Comparison of ENCODE assay signal across 1 cellular context in the genomic region with DNA sequence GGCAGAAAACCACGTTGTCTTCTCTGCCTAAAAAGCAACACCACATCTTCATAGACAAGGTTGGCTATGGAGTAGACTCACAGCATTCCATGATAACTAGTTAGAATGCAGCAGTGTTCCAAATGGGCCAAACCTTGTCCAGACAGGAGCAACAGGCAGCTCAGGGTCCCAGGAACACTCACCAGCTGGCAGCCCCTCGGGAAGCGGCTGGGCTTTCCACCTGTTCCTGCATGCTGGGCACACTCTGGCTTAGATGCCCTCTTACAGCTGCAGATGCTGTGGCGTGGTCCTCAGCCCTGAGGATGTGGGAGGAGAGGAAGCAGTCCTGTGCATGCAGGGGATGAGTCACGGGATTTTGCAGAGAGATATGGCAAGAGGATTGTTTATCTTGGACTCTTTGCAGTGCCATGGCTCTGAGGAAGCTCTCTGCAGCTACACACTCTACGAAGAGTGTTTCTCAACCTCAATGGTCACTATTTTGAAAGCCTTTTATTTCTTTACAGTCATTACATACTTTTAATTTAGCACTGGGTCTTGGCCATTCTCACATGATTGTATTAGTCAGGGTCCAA.
TF ChIP-seq lines count a peak whose summit lies in the region.

No MANE protein-coding gene starts in this region.

TF ChIP-seq in K562, 482 proteins besides CTCF, POLR2A, EP300 and RAD21 (continued from another document and continues in another):
- TF ChIP-seq, protein P1, sequence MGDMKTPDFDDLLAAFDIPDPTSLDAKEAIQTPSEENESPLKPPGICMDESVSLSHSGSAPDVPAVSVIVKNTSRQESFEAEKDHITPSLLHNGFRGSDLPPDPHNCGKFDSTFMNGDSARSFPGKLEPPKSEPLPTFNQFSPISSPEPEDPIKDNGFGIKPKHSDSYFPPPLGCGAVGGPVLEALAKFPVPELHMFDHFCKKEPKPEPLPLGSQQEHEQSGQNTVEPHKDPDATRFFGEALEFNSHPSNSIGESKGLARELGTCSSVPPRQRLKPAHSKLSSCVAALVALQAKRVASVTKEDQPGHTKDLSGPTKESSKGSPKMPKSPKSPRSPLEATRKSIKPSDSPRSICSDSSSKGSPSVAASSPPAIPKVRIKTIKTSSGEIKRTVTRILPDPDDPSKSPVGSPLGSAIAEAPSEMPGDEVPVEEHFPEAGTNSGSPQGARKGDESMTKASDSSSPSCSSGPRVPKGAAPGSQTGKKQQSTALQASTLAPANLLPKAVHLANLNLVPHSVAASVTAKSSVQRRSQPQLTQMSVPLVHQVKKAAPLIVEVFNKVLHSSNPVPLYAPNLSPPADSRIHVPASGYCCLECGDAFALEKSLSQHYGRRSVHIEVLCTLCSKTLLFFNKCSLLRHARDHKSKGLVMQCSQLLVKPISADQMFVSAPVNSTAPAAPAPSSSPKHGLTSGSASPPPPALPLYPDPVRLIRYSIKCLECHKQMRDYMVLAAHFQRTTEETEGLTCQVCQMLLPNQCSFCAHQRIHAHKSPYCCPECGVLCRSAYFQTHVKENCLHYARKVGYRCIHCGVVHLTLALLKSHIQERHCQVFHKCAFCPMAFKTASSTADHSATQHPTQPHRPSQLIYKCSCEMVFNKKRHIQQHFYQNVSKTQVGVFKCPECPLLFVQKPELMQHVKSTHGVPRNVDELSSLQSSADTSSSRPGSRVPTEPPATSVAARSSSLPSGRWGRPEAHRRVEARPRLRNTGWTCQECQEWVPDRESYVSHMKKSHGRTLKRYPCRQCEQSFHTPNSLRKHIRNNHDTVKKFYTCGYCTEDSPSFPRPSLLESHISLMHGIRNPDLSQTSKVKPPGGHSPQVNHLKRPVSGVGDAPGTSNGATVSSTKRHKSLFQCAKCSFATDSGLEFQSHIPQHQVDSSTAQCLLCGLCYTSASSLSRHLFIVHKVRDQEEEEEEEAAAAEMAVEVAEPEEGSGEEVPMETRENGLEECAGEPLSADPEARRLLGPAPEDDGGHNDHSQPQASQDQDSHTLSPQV (IDR thresholded peaks at IDR 0.05): peak; percentile 64; the same call in 1 of the 2 replicates
- TF ChIP-seq HNRNPK (IDR thresholded peaks at IDR 0.05; ENCODE audit: low read depth, low read length, poor library complexity, severe bottlenecking): no peak
- TF ChIP-seq JUNB (CRISPR knock-in tag; conservative IDR thresholded peaks at IDR 0.05): peak; percentile 79; the same call in 1 of the 2 replicates
- TF ChIP-seq KDM1A (IDR thresholded peaks at IDR 0.05): peak; percentile 69 to 82
- TF ChIP-seq ZHX1 (conservative IDR thresholded peaks at IDR 0.05; ENCODE audit: low read length): no peak
- TF ChIP-seq ZNF408 (CRISPR knock-in tag; IDR thresholded peaks at IDR 0.05; ENCODE audit: low read depth): no peak
- TF ChIP-seq ZNF263 (CRISPR knock-in tag; IDR thresholded peaks at IDR 0.05; ENCODE audit: borderline replicate concordance): peak; percentile 53
- 0 out of 4 replicates have a peak, but pooled peaks of 1 of the 2 experiments have one; percentile 31 for TF ChIP-seq FOXK2 (conservative IDR thresholded peaks at IDR 0.05 in 1 of 2, IDR thresholded peaks at IDR 0.05 in 1 of 2; ENCODE audit: low read depth in 2 of 2)
- no peak for TF ChIP-seq ZNF3 (CRISPR knock-in tag; IDR thresholded peaks at IDR 0.05)
- TF ChIP-seq TEAD1 (CRISPR knock-in tag; IDR thresholded peaks at IDR 0.05): peak; percentile 16 to 75; a peak in 2 of 4 replicates
- TF ChIP-seq, protein P2, sequence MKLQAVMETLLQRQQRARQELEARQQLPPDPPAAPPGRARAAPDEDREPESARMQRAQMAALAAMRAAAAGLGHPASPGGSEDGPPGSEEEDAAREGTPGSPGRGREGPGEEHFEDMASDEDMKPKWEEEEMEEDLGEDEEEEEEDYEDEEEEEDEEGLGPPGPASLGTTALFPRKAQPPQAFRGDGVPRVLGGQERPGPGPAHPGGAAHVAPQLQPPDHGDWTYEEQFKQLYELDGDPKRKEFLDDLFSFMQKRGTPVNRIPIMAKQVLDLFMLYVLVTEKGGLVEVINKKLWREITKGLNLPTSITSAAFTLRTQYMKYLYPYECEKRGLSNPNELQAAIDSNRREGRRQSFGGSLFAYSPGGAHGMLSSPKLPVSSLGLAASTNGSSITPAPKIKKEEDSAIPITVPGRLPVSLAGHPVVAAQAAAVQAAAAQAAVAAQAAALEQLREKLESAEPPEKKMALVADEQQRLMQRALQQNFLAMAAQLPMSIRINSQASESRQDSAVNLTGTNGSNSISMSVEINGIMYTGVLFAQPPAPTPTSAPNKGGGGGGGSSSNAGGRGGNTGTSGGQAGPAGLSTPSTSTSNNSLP (IDR thresholded peaks at IDR 0.05; ENCODE audit: borderline replicate concordance, low read depth, low read length): 0 out of 2 replicates have a peak, but pooled peaks have one; percentile 14
- TF ChIP-seq ID3 (CRISPR knock-in tag; IDR thresholded peaks at IDR 0.05): no peak
- TF ChIP-seq ID3 (tag; IDR thresholded peaks at IDR 0.05): no peak
- TF ChIP-seq SMARCE1 (IDR thresholded peaks at IDR 0.05): peak; percentile 95
- TF ChIP-seq ZKSCAN8 (CRISPR knock-in tag; IDR thresholded peaks at IDR 0.05): no peak
- no peak for TF ChIP-seq POU5F1 (IDR thresholded peaks at IDR 0.05; ENCODE audit: borderline replicate concordance, low read depth, low read length, partially characterized antibody)
- peak; percentile 60 for TF ChIP-seq NEUROD1 (IDR thresholded peaks at IDR 0.05; ENCODE audit: borderline replicate concordance, low read depth, low read length, partially characterized antibody)
- peak; percentile 82 for TF ChIP-seq SOX6 (IDR thresholded peaks at IDR 0.05)
- TF ChIP-seq STAT5B (CRISPR knock-in tag; IDR thresholded peaks at IDR 0.05): no peak
- no peak for TF ChIP-seq SIX5 (IDR thresholded peaks at IDR 0.05; ENCODE audit: borderline replicate concordance in 1 of 2, insufficient read depth in 1 of 2, low read depth in 1 of 2, low read length in 2 of 2)
- TF ChIP-seq VEZF1 (CRISPR knock-in tag; IDR thresholded peaks at IDR 0.05): peak; percentile 15; the same call in 1 of the 2 replicates
- TF ChIP-seq JUND (IDR thresholded peaks at IDR 0.05; ENCODE audit: borderline replicate concordance, low read depth, low read length): peak; percentile 100
- peak; percentile 97 for TF ChIP-seq JUND (tag; IDR thresholded peaks at IDR 0.05; ENCODE audit: borderline replicate concordance, low read depth, low read length)
- peak; percentile 82 for TF ChIP-seq ZNF239 (CRISPR knock-in tag; IDR thresholded peaks at IDR 0.05)
- TF ChIP-seq, protein P3, sequence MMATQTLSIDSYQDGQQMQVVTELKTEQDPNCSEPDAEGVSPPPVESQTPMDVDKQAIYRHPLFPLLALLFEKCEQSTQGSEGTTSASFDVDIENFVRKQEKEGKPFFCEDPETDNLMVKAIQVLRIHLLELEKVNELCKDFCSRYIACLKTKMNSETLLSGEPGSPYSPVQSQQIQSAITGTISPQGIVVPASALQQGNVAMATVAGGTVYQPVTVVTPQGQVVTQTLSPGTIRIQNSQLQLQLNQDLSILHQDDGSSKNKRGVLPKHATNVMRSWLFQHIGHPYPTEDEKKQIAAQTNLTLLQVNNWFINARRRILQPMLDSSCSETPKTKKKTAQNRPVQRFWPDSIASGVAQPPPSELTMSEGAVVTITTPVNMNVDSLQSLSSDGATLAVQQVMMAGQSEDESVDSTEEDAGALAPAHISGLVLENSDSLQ (IDR thresholded peaks at IDR 0.05): no peak
- TF ChIP-seq CBX3 (IDR thresholded peaks at IDR 0.05; ENCODE audit: borderline replicate concordance in 1 of 2, low read length in 2 of 2): peak in 1 of 2 experiments; percentile 68; a peak in 1 of 3 replicates
- TF ChIP-seq ZEB2 (IDR thresholded peaks at IDR 0.05): peak; percentile 55; the same call in 1 of the 2 replicates
- no peak for TF ChIP-seq TAF15 (IDR thresholded peaks at IDR 0.05; ENCODE audit: low read depth, low read length)
- TF ChIP-seq ZNF354B (CRISPR knock-in tag; IDR thresholded peaks at IDR 0.05): no peak
- peak; percentile 48; the same call in 1 of the 2 replicates for TF ChIP-seq CEBPB (tag; IDR thresholded peaks at IDR 0.05)
- TF ChIP-seq SMAD1 (IDR thresholded peaks at IDR 0.05; ENCODE audit: low read depth, low read length, partially characterized antibody): no peak
- TF ChIP-seq PRMT5 (CRISPR knock-in tag; IDR thresholded peaks at IDR 0.05): no peak
- TF ChIP-seq, protein P4, sequence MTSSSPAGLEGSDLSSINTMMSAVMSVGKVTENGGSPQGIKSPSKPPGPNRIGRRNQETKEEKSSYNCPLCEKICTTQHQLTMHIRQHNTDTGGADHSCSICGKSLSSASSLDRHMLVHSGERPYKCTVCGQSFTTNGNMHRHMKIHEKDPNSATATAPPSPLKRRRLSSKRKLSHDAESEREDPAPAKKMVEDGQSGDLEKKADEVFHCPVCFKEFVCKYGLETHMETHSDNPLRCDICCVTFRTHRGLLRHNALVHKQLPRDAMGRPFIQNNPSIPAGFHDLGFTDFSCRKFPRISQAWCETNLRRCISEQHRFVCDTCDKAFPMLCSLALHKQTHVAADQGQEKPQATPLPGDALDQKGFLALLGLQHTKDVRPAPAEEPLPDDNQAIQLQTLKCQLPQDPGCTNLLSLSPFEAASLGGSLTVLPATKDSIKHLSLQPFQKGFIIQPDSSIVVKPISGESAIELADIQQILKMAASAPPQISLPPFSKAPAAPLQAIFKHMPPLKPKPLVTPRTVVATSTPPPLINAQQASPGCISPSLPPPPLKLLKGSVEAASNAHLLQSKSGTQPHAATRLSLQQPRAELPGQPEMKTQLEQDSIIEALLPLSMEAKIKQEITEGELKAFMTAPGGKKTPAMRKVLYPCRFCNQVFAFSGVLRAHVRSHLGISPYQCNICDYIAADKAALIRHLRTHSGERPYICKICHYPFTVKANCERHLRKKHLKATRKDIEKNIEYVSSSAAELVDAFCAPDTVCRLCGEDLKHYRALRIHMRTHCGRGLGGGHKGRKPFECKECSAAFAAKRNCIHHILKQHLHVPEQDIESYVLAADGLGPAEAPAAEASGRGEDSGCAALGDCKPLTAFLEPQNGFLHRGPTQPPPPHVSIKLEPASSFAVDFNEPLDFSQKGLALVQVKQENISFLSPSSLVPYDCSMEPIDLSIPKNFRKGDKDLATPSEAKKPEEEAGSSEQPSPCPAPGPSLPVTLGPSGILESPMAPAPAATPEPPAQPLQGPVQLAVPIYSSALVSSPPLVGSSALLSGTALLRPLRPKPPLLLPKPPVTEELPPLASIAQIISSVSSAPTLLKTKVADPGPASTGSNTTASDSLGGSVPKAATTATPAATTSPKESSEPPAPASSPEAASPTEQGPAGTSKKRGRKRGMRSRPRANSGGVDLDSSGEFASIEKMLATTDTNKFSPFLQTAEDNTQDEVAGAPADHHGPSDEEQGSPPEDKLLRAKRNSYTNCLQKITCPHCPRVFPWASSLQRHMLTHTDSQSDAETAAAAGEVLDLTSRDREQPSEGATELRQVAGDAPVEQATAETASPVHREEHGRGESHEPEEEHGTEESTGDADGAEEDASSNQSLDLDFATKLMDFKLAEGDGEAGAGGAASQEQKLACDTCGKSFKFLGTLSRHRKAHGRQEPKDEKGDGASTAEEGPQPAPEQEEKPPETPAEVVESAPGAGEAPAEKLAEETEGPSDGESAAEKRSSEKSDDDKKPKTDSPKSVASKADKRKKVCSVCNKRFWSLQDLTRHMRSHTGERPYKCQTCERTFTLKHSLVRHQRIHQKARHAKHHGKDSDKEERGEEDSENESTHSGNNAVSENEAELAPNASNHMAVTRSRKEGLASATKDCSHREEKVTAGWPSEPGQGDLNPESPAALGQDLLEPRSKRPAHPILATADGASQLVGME (CRISPR knock-in tag; IDR thresholded peaks at IDR 0.05): peak; percentile 98
